ENCODE assay signal across 29 cellular contexts in genomic region chrX:71828086-71828485, GRCh38.
"Had no signal": no experiment of that assay in that cellular context is flagged by ENCODE, and none has a peak within 500 bp of the region (broad histone marks: within the 10 kb centered on the region; RNA-seq: fewer than 3 reads in every experiment).

No MANE protein-coding gene starts in this region.

- H3K9me3 ChIP-seq: ascending aorta had no signal

- H3K4me3 ChIP-seq: ascending aorta, cardiac muscle cell had no signal

- H3K36me3 ChIP-seq: ascending aorta, cardiac muscle cell had no signal

- H3K27me3 ChIP-seq: ascending aorta, cardiac muscle cell had no signal

- DNase-seq: activated B cell treated with CpG ODN at 0.5 μM for 24 hours; activated CD4-positive, alpha-beta memory T cell treated with anti-CD3 and anti-CD28 coated beads for 36 hours; activated CD4-positive, alpha-beta T cell treated with anti-CD3 and anti-CD28 coated beads for 4 hours; activated CD4-positive, alpha-beta T cell treated with anti-CD3 and anti-CD28 coated beads, Interleukin-2, amount 10 ng/mL, durations not matched to agents 24 days and 14 days; activated CD4-positive, alpha-beta T cell treated with anti-CD3 and anti-CD28 coated beads, Interleukin-2, amount 50 U/mL, for 1 hour; activated CD4-positive, alpha-beta T cell treated with anti-CD3 and anti-CD28 coated beads, Interleukin-2, amount 50 U/mL, for 4 hours; activated CD4-positive, CD25-positive, alpha-beta regulatory T cell treated with anti-CD3 and anti-CD28 coated beads, Interleukin-2, amount 50 U/mL, for 72 hours; activated CD8-positive, alpha-beta memory T cell treated with anti-CD3 and anti-CD28 coated beads, Interleukin-2, amount 50 U/mL, for 4 hours; activated CD8-positive, alpha-beta T cell treated with anti-CD3 and anti-CD28 coated beads for 36 hours; activated effector memory CD4-positive, alpha-beta T cell treated with anti-CD3 and anti-CD28 coated beads, Interleukin-2, amount 50 U/mL, for 16 hours; activated gamma-delta T cell treated with Interleukin-2 at 50 U/mL for 16 hours; activated naive CD4-positive, alpha-beta T cell; activated naive CD4-positive, alpha-beta T cell treated with anti-CD3 and anti-CD28 coated beads, Interleukin-2, amount 10 ng/mL, durations not matched to agents 7 days and 5 days; activated naive CD8-positive, alpha-beta T cell treated with anti-CD3 and anti-CD28 coated beads, Interleukin-2, amount 10 ng/mL, durations not matched to agents 7 days and 5 days; activated naive CD8-positive, alpha-beta T cell treated with anti-CD3 and anti-CD28 coated beads, Interleukin-2, amount 50 U/mL, for 24 hours; activated T-cell treated with anti-CD3 and anti-CD28 coated beads for 4 hours; activated T-cell treated with anti-CD3 and anti-CD28 coated beads, Interleukin-2, amount 50 U/mL, for 1 hour; activated T-cell treated with anti-CD3 and anti-CD28 coated beads, Interleukin-2, amount 50 U/mL, for 4 hours; activated T-cell treated with anti-CD3 and anti-CD28 coated beads, Interleukin-2, amount 50 U/mL, for 72 hours; amygdala; anterior cingulate cortex; caudate nucleus; cerebellar nuclear complex; T-helper 1 cell; T-helper 2 cell; T-helper 9 cell had no signal

- H3K27ac ChIP-seq: ascending aorta, cardiac muscle cell, VCaP had no signal

- H3K4me1 ChIP-seq: ascending aorta had no signal
